ENCODE assay signal across 20 cellular contexts in the genomic region with DNA sequence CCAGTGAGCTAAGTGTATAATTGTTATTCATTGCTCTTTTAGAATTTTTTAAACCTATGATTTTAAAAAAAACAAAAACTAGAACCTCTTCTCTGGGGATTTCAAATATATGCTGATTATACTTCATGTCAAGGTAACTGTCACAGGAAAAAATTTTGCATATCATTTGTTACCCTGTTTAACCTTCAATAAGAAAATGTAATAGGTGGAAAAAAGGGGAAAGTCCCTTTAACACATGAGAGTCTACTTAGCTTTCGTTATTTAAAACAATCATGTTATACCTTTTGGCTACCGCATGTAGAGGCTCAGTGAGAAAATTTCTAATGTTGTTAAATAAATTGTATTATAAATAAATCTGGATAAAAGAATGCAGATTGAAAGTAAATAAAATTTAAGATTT.
DNase-seq lines count a peak whose midpoint lies in the region; ATAC-seq and TF ChIP-seq lines count a peak whose summit lies in the region.
"Had no signal": no experiment of that assay in that cellular context is flagged by ENCODE, and none has a peak within 500 bp of the region (broad histone marks: within the 10 kb centered on the region; RNA-seq: fewer than 3 reads in every experiment).

No MANE protein-coding gene starts in this region.

- H3K36me3 ChIP-seq in GM23248 (ENCODE audit: low read depth) (no peaks in the 10 kb centered on the region), gastroesophageal sphincter (no peaks in the 10 kb centered on the region), neural cell (ENCODE audit: insufficient read depth, low read length) (no peaks in the 10 kb centered on the region)
- H3K36me3 ChIP-seq: BE2C, MG63 had no signal

- H3K79me2 ChIP-seq in GM23248 (ENCODE audit: insufficient read depth) (no peaks in the 10 kb centered on the region), neural cell (replicated peaks; ENCODE audit: insufficient read depth, low read length) (no peaks in the 10 kb centered on the region)

- H3K4me2 ChIP-seq in GM23248 (ENCODE audit: unreplicated experiment): peak overlapping the region; percentile 53
- H3K4me2 ChIP-seq in neural cell (ENCODE audit: low read length): no peak overlapping the region
- H3K4me2 ChIP-seq: A549, GM23338 had no signal

- TF ChIP-seq CTCF in gastroesophageal sphincter (IDR thresholded peaks at IDR 0.05): no peak
- TF ChIP-seq CTCF in neural cell (IDR thresholded peaks at IDR 0.05; ENCODE audit: poor library complexity, severe bottlenecking): no peak
- no peak for TF ChIP-seq CTCF in GM10266 (IDR thresholded peaks at IDR 0.05; ENCODE audit: control insufficient read depth, insufficient read depth, low read depth, missing control alignments)

- H3F3A ChIP-seq in GM23248 (ENCODE audit: insufficient read depth) (no peaks in the 10 kb centered on the region), neural cell (ENCODE audit: insufficient read depth, low read length, poor library complexity, severe bottlenecking) (no peaks in the 10 kb centered on the region)

- no peaks in the 10 kb centered on the region for H3K36me3 Mint-ChIP-seq in T-helper 17 cell (ENCODE audit: low read depth)
- H3K36me3 Mint-ChIP-seq: CD14-positive monocyte had no signal

- H3K4me3 Mint-ChIP-seq in T-helper 17 cell: no peak overlapping the region
- H3K4me3 Mint-ChIP-seq: CD14-positive monocyte, GM23338, H9 had no signal

- no peak for TF ChIP-seq POLR2A in gastroesophageal sphincter (IDR thresholded peaks at IDR 0.05)

- H3K27me3 ChIP-seq in GM23248 (replicated peaks; ENCODE audit: insufficient read depth) (no peaks in the 10 kb centered on the region), gastroesophageal sphincter (no peaks in the 10 kb centered on the region), neural cell (ENCODE audit: insufficient read depth, low read depth, low read length) (no peaks in the 10 kb centered on the region)
- H3K27me3 ChIP-seq: BE2C, MG63 had no signal

- H4K20me1 ChIP-seq in GM23248 (ENCODE audit: insufficient read depth) (no peaks in the 10 kb centered on the region), neural cell (ENCODE audit: insufficient read depth) (no peaks in the 10 kb centered on the region)

- H3K27ac Mint-ChIP-seq in T-helper 17 cell: no peak overlapping the region
- H3K27ac Mint-ChIP-seq: CD14-positive monocyte, GM23338, H9 had no signal

- in situ Hi-C loops in GM23248 (cut with MboI): no loop called here

- no peaks in the 10 kb centered on the region for H3K27me3 Mint-ChIP-seq in T-helper 17 cell

- H3K9ac ChIP-seq in GM23248 (peak overlapping the region; percentile 27; the same call in 1 of the 2 replicates), neural cell (ENCODE audit: low read length) (peak overlapping the region; percentile 28)

- no peaks in the 10 kb centered on the region for H3K9me3 ChIP-seq in GM23248 (ENCODE audit: low read depth)
- H3K9me3 ChIP-seq in T-helper 17 cell (ENCODE audit: control insufficient read depth, low read length, poor library complexity, severe bottlenecking): no peaks in the 10 kb centered on the region
- no peaks in the 10 kb centered on the region for H3K9me3 ChIP-seq in gastroesophageal sphincter
- H3K9me3 ChIP-seq in neural cell (ENCODE audit: low read length): no peaks in the 10 kb centered on the region
- H3K9me3 ChIP-seq: A549, BE2C, MG63 had no signal

- no peak for TF ChIP-seq RAD21 in neural cell (conservative IDR thresholded peaks at IDR 0.05)

- peaks cover 3% of the 10 kb centered on the region for H3K4me1 ChIP-seq in GM23248 (ENCODE audit: insufficient read depth)
- peaks cover 4 to 29% (median 9%) of the 10 kb centered on the region in 3 donors for H3K4me1 ChIP-seq in gastroesophageal sphincter
- H3K4me1 ChIP-seq: A549, BE2C had no signal

- peak overlapping the region; percentile 23; the same call in 1 of the 2 replicates for H3K4me3 ChIP-seq in GM23248
- no peak overlapping the region for H3K4me3 ChIP-seq in gastroesophageal sphincter
- no peak overlapping the region for H3K4me3 ChIP-seq in neural cell (ENCODE audit: low read length)
- H3K4me3 ChIP-seq: A549, GM23338, MG63 had no signal

- DNase-seq in GM23248 (no peak), T-helper 17 cell (no peak), GM10266 (ENCODE audit: extremely low spot score) (no peak), AG08396 (ENCODE audit: low spot score) (no peak)
- DNase-seq: BE2C, DMS153, H9, KG1, MG63, NCI-H2029, NCI-H446, NCI-H524 treated with DMSO at 0.1 percent for 48 hours, SHP77 treated with DMSO at 0.1 percent for 48 hours had no signal

- ATAC-seq in T-helper 17 cell (peak; percentile 51), gastroesophageal sphincter (no peak), HG02798 (IDR thresholded peaks at IDR 0.05; ENCODE audit: poor library complexity, unreplicated experiment) (no peak)
- ATAC-seq: A549, GM23338, Panc1 had no signal

- peak overlapping the region; percentile 26; the same call in 1 of the 2 replicates for H3K27ac ChIP-seq in GM23248
- peak overlapping the region; percentile 28 to 68 (median 40) for H3K27ac ChIP-seq in gastroesophageal sphincter
- H3K27ac ChIP-seq in neural cell (ENCODE audit: low read length): peak overlapping the region; percentile 82
- H3K27ac ChIP-seq: A549 had no signal

- WGBS in GM23248 (ENCODE audit: low coverage in 1 of 2, low lambda C conversion rate in 2 of 2, missing lambda C conversion rate in 2 of 2), 2 experiments: 95 to 98% methylated on average over 2 of the region's 2 CpGs
- 60 to 82% methylated on average over 2 of the region's 2 CpGs for WGBS in gastroesophageal sphincter (ENCODE audit: low coverage in 1 of 2), 2 donors

- H3K4me1 Mint-ChIP-seq in T-helper 17 cell: no peaks in the 10 kb centered on the region
- H3K4me1 Mint-ChIP-seq: CD14-positive monocyte had no signal

- H2AFZ ChIP-seq in GM23248 (peak overlapping the region; percentile 51), neural cell (ENCODE audit: low read depth, low read length) (no peak overlapping the region)
- H2AFZ ChIP-seq: GM23338 had no signal

- H3K9me2 ChIP-seq in GM23248 (ENCODE audit: insufficient read depth) (no peaks in the 10 kb centered on the region), neural cell (ENCODE audit: insufficient read depth, low read length) (no peaks in the 10 kb centered on the region)

- TF ChIP-seq EP300 in gastroesophageal sphincter (IDR thresholded peaks at IDR 0.05) (no peak), neural cell (conservative IDR thresholded peaks at IDR 0.05; ENCODE audit: poor library complexity, severe bottlenecking) (peak; percentile 30)

TF ChIP-seq in neural cell, 6 proteins besides CTCF, POLR2A, EP300 and RAD21:
- no peak for TF ChIP-seq EZH2 (IDR thresholded peaks at IDR 0.05; ENCODE audit: borderline replicate concordance, insufficient read depth, low read length, poor library complexity, severe bottlenecking)
- TF ChIP-seq SMC3 (conservative IDR thresholded peaks at IDR 0.05; ENCODE audit: poor library complexity): no peak
- TF ChIP-seq MXI1 (conservative IDR thresholded peaks at IDR 0.05; ENCODE audit: poor library complexity, severe bottlenecking): no peak
- TF ChIP-seq, protein P1, sequence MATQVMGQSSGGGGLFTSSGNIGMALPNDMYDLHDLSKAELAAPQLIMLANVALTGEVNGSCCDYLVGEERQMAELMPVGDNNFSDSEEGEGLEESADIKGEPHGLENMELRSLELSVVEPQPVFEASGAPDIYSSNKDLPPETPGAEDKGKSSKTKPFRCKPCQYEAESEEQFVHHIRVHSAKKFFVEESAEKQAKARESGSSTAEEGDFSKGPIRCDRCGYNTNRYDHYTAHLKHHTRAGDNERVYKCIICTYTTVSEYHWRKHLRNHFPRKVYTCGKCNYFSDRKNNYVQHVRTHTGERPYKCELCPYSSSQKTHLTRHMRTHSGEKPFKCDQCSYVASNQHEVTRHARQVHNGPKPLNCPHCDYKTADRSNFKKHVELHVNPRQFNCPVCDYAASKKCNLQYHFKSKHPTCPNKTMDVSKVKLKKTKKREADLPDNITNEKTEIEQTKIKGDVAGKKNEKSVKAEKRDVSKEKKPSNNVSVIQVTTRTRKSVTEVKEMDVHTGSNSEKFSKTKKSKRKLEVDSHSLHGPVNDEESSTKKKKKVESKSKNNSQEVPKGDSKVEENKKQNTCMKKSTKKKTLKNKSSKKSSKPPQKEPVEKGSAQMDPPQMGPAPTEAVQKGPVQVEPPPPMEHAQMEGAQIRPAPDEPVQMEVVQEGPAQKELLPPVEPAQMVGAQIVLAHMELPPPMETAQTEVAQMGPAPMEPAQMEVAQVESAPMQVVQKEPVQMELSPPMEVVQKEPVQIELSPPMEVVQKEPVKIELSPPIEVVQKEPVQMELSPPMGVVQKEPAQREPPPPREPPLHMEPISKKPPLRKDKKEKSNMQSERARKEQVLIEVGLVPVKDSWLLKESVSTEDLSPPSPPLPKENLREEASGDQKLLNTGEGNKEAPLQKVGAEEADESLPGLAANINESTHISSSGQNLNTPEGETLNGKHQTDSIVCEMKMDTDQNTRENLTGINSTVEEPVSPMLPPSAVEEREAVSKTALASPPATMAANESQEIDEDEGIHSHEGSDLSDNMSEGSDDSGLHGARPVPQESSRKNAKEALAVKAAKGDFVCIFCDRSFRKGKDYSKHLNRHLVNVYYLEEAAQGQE (IDR thresholded peaks at IDR 0.05; ENCODE audit: borderline replicate concordance): no peak
- no peak for TF ChIP-seq POLR2AphosphoS5 (IDR thresholded peaks at IDR 0.05)
- no peak for TF ChIP-seq TAF1 (IDR thresholded peaks at IDR 0.05; ENCODE audit: low read depth)

Comparison
In these comparisons a context has a peak if more than half of its experiments do, and no peak if none do; other contexts are left out.
1. H3K27ac ChIP-seq: peak in every context shown above with its lines; median percentile 82 in neural cell; 40 in gastroesophageal sphincter; 26 in GM23248.